In genomic region chr1:161140755-161141400, GRCh38 we compare ENCODE assay signal across 24 cellular contexts. TPM values are rescaled to one million over a fixed set of nuclear protein-coding genes. Genes with fewer than 3 reads are reported as not detected.
DNase-seq lines count a peak whose midpoint lies in the region; ATAC-seq, FAIRE-seq and TF ChIP-seq lines count a peak whose summit lies in the region.
"Had no signal": no experiment of that assay in that cellular context is flagged by ENCODE, and none has a peak within 500 bp of the region (broad histone marks: within the 10 kb centered on the region; RNA-seq: fewer than 3 reads in every experiment).

No MANE protein-coding gene starts in this region.

- H3K36me3 ChIP-seq in HEK293 (ENCODE audit: control insufficient read depth in 2 of 2, insufficient read depth in 1 of 2, low read length in 2 of 2) (peaks cover 0 to 4% of the 10 kb centered on the region in 2 experiments; a peak in 2 of 3 replicates), K562 (ENCODE audit: control insufficient read depth, insufficient read depth, low read length) (no peaks in the 10 kb centered on the region), osteoblast (ENCODE audit: insufficient read depth, low read length) (no peaks in the 10 kb centered on the region), spleen (peaks cover 0 to 3% (median 0%) of the 10 kb centered on the region in 6 donors)

- H3K4me3 ChIP-seq in HEK293 (ENCODE audit: low read depth, low read length): no peak overlapping the region
- no peak overlapping the region for H3K4me3 ChIP-seq in K562
- H3K4me3 ChIP-seq in osteoblast (ENCODE audit: insufficient read depth, low read length): no peak overlapping the region
- no peak overlapping the region for H3K4me3 ChIP-seq in spleen
- H3K4me3 ChIP-seq: BLaER1 treated with 17β-estradiol and CSF1 and Interleukin-3, amounts not matched to agents 10 nM and 100 nM had no signal

- TF ChIP-seq POLR2A in K562 (conservative IDR thresholded peaks at IDR 0.05) (no peak), spleen (IDR thresholded peaks at IDR 0.05) (no peak)

- H3K9me3 ChIP-seq in HEK293 (ENCODE audit: control insufficient read depth, insufficient read depth, low read depth, low read length) (no peaks in the 10 kb centered on the region), K562 (replicated peaks; ENCODE audit: control insufficient read depth, insufficient read depth, low read depth, low read length) (no peaks in the 10 kb centered on the region), osteoblast (ENCODE audit: low read depth, low read length) (no peaks in the 10 kb centered on the region), spleen (no peaks in the 10 kb centered on the region)
- H3K9me3 ChIP-seq: BLaER1 treated with 17β-estradiol and CSF1 and Interleukin-3, amounts not matched to agents 10 nM and 100 nM; Caco-2 had no signal

- H3K9ac ChIP-seq in K562 (ENCODE audit: insufficient read depth in 1 of 2, low read depth in 2 of 2, low read length in 2 of 2): no peak overlapping the region; a peak in 1 of 4 replicates
- H3K9ac ChIP-seq: BLaER1 treated with 17β-estradiol and CSF1 and Interleukin-3, amounts not matched to agents 10 nM and 100 nM had no signal

- no peak for TF ChIP-seq RAD21 in K562 (CRISPR knock-in tag; conservative IDR thresholded peaks at IDR 0.05 in 1 of 2, IDR thresholded peaks at IDR 0.05 in 1 of 2)

- FAIRE-seq in K562 (lab: Jason Lieb, UNC): no peak
- FAIRE-seq: A204.1, D721Med, G401.6, GM12891, GM19239 had no signal

- no peak for TF ChIP-seq EP300 in K562 (IDR thresholded peaks at IDR 0.05; ENCODE audit: low read length)

- ATAC-seq in K562: no peak
- ATAC-seq in activated CD8-positive, alpha-beta memory T cell treated with anti-CD3 and anti-CD28 coated beads, Interleukin-2, amount 10 ng/mL, durations not matched to agents 7 days and 5 days: no peak
- ATAC-seq: CD8-positive, alpha-beta T cell had no signal

- H3K27ac ChIP-seq in HEK293 (ENCODE audit: extremely low read depth, low read depth, low read length): no peak overlapping the region
- no peak overlapping the region for H3K27ac ChIP-seq in K562 (ENCODE audit: extremely low read depth, low read depth, low read length)
- no peak overlapping the region for H3K27ac ChIP-seq in osteoblast (ENCODE audit: low read depth, low read length)
- H3K27ac ChIP-seq in spleen: no peak overlapping the region
- H3K27ac ChIP-seq: BLaER1 treated with 17β-estradiol and CSF1 and Interleukin-3, amounts not matched to agents 10 nM and 100 nM; C4-2B had no signal

- in situ Hi-C loops in K562 (cut with MboI): no loop called here

- no peaks in the 10 kb centered on the region for H3K9me1 ChIP-seq in K562 (ENCODE audit: control insufficient read depth, insufficient read depth, low read length)

- H3K27me3 ChIP-seq in K562 (ENCODE audit: control insufficient read depth in 2 of 2, insufficient read depth in 2 of 2, low read length in 2 of 2): no peaks in the 10 kb centered on the region
- no peaks in the 10 kb centered on the region for H3K27me3 ChIP-seq in osteoblast (ENCODE audit: insufficient read depth, low read length)
- no peaks in the 10 kb centered on the region for H3K27me3 ChIP-seq in spleen (replicated peaks in 1 of 7)
- H3K27me3 ChIP-seq: BLaER1 treated with 17β-estradiol and CSF1 and Interleukin-3, amounts not matched to agents 10 nM and 100 nM had no signal

- CTCF ChIA-PET in HEK293 (lab: Yijun Ruan, JAX): interaction anchor here (0.6 to 1.1 kb wide), 5 partner anchors 14 to 249 kb away, joined by 3 to 4 read pairs (median 3); partner anchors contain the start of genes NIT1 and PFDN2
- CTCF ChIA-PET in K562 (lab: Yijun Ruan, JAX; ENCODE audit: low intra/inter-chr PET ratio): interaction anchor here (2.1 kb wide), 1 partner anchor 144 kb away, joined by 8 read pairs; no protein-coding TSS in a partner anchor
- CTCF ChIA-PET in activated CD8-positive, alpha-beta memory T cell treated with anti-CD3 and anti-CD28 coated beads, Interleukin-2, amount 10 ng/mL, durations not matched to agents 7 days and 5 days (lab: Charles Lee): interaction anchor here (0.8 to 2.6 kb wide), 13 partner anchors 8 to 305 kb away, joined by 3 to 8 read pairs (median 3); partner anchors contain the start of genes DEDD, NIT1, PFDN2 and UFC1

- no TSS peak for BruUV-seq in K562 (replicated peaks; lab: Mats Ljungman, UMichigan)

- POLR2A ChIA-PET in HEK293 (lab: Yijun Ruan, JAX): interaction anchor here (1.6 to 1.9 kb wide), 2 partner anchors 8 to 13 kb away, joined by 8 to 12 read pairs; partner anchors contain the start of genes DEDD and UFC1
- POLR2A ChIA-PET in K562 (lab: Yijun Ruan, JAX): interaction anchor here (0.7 to 1.5 kb wide), 3 partner anchors 8 to 218 kb away, joined by 3 to 5 read pairs (median 3); partner anchors contain the start of gene UFC1

- no peak overlapping the region for H2AFZ ChIP-seq in K562 (ENCODE audit: low read depth, low read length)
- no peak overlapping the region for H2AFZ ChIP-seq in osteoblast (ENCODE audit: low read length)

- H3K27me3 Mint-ChIP-seq in activated CD8-positive, alpha-beta memory T cell treated with anti-CD3 and anti-CD28 coated beads, Interleukin-2, amount 10 ng/mL, durations not matched to agents 7 days and 5 days: no peaks in the 10 kb centered on the region
- no peaks in the 10 kb centered on the region for H3K27me3 Mint-ChIP-seq in activated T-helper 2 cell treated with anti-CD3 and anti-CD28 coated beads, Interferon-gamma antibody, Interleukin-2, Interleukin-4, amounts not matched to agents 10 μg/mL and 5 μg/mL and 100 μg/mL, durations not matched to agents 14 hours and 24 hours and 36 hours (ENCODE audit: low read depth)
- H3K27me3 Mint-ChIP-seq: B cell; CD4-positive, alpha-beta T cell had no signal

- H3K4me2 ChIP-seq in K562 (ENCODE audit: insufficient read depth, low read length) (no peak overlapping the region), osteoblast (ENCODE audit: insufficient read depth, low read length) (no peak overlapping the region)
- H3K4me2 ChIP-seq: BLaER1 treated with 17β-estradiol and CSF1 and Interleukin-3, amounts not matched to agents 10 nM and 100 nM had no signal

- no peaks in the 10 kb centered on the region for H3K9me3 Mint-ChIP-seq in activated CD8-positive, alpha-beta memory T cell treated with anti-CD3 and anti-CD28 coated beads, Interleukin-2, amount 10 ng/mL, durations not matched to agents 7 days and 5 days (ENCODE audit: low read depth)
- H3K9me3 Mint-ChIP-seq in activated T-helper 2 cell treated with anti-CD3 and anti-CD28 coated beads, Interferon-gamma antibody, Interleukin-2, Interleukin-4, amounts not matched to agents 10 μg/mL and 5 μg/mL and 100 μg/mL, durations not matched to agents 14 hours and 24 hours and 36 hours: no peaks in the 10 kb centered on the region
- H3K9me3 Mint-ChIP-seq: CD4-positive, alpha-beta T cell; CD8-positive, alpha-beta T cell had no signal

- no peaks in the 10 kb centered on the region for H3K79me2 ChIP-seq in K562 (ENCODE audit: control insufficient read depth, insufficient read depth, low read length)
- H3K79me2 ChIP-seq in osteoblast (ENCODE audit: insufficient read depth, low read length): no peaks in the 10 kb centered on the region

- H4K20me1 ChIP-seq in K562 (replicated peaks; ENCODE audit: control insufficient read depth, insufficient read depth, low read length) (no peaks in the 10 kb centered on the region), osteoblast (ENCODE audit: insufficient read depth, low read length) (no peaks in the 10 kb centered on the region)

- H3K4me1 Mint-ChIP-seq in activated CD8-positive, alpha-beta memory T cell treated with anti-CD3 and anti-CD28 coated beads, Interleukin-2, amount 10 ng/mL, durations not matched to agents 7 days and 5 days: no peaks in the 10 kb centered on the region
- peaks cover 3% of the 10 kb centered on the region for H3K4me1 Mint-ChIP-seq in activated T-helper 2 cell treated with anti-CD3 and anti-CD28 coated beads, Interferon-gamma antibody, Interleukin-2, Interleukin-4, amounts not matched to agents 10 μg/mL and 5 μg/mL and 100 μg/mL, durations not matched to agents 14 hours and 24 hours and 36 hours (ENCODE audit: low read depth)

- H3K27ac Mint-ChIP-seq in activated CD8-positive, alpha-beta memory T cell treated with anti-CD3 and anti-CD28 coated beads, Interleukin-2, amount 10 ng/mL, durations not matched to agents 7 days and 5 days: no peak overlapping the region
- H3K27ac Mint-ChIP-seq in activated T-helper 2 cell treated with anti-CD3 and anti-CD28 coated beads, Interferon-gamma antibody, Interleukin-2, Interleukin-4, amounts not matched to agents 10 μg/mL and 5 μg/mL and 100 μg/mL, durations not matched to agents 14 hours and 24 hours and 36 hours: no peak overlapping the region
- H3K27ac Mint-ChIP-seq: B cell; CD4-positive, alpha-beta T cell; CD8-positive, alpha-beta T cell had no signal

- H3K36me3 Mint-ChIP-seq in activated CD8-positive, alpha-beta memory T cell treated with anti-CD3 and anti-CD28 coated beads, Interleukin-2, amount 10 ng/mL, durations not matched to agents 7 days and 5 days: peaks cover 1% of the 10 kb centered on the region
- H3K36me3 Mint-ChIP-seq in activated T-helper 2 cell treated with anti-CD3 and anti-CD28 coated beads, Interferon-gamma antibody, Interleukin-2, Interleukin-4, amounts not matched to agents 10 μg/mL and 5 μg/mL and 100 μg/mL, durations not matched to agents 14 hours and 24 hours and 36 hours (ENCODE audit: low read depth): no peaks in the 10 kb centered on the region
- H3K36me3 Mint-ChIP-seq: CD8-positive, alpha-beta T cell had no signal

- H3K4me3 Mint-ChIP-seq in activated CD8-positive, alpha-beta memory T cell treated with anti-CD3 and anti-CD28 coated beads, Interleukin-2, amount 10 ng/mL, durations not matched to agents 7 days and 5 days: no peak overlapping the region
- H3K4me3 Mint-ChIP-seq in activated T-helper 2 cell treated with anti-CD3 and anti-CD28 coated beads, Interferon-gamma antibody, Interleukin-2, Interleukin-4, amounts not matched to agents 10 μg/mL and 5 μg/mL and 100 μg/mL, durations not matched to agents 14 hours and 24 hours and 36 hours (ENCODE audit: low read depth): no peak overlapping the region
- H3K4me3 Mint-ChIP-seq: B cell; CD4-positive, alpha-beta T cell; CD8-positive, alpha-beta T cell had no signal

- intact Hi-C loops in K562 (cut with micrococcal nuclease) (no loop called here), spleen (cut with DNase I; ENCODE audit: low total_unique reads) (no loop called here)
- intact Hi-C loops in activated T-helper 2 cell treated with anti-CD3 and anti-CD28 coated beads, Interferon-gamma antibody, Interleukin-2, Interleukin-4, amounts not matched to agents 10 μg/mL and 5 μg/mL and 100 μg/mL, durations not matched to agents 14 hours and 24 hours and 36 hours (cut with micrococcal nuclease): no loop called here

- DNase-seq in K562 (ENCODE audit: extremely low read depth in 1 of 4, low spot score in 3 of 4) (no peak), osteoblast (ENCODE audit: insufficient read length, low spot score, missing footprints) (peak; percentile 36), spleen (peak; percentile 64), HK-2 (ENCODE audit: unreplicated experiment) (no peak), hypothalamus (lab: John Stamatoyannopoulos, UW) (no peak)
- DNase-seq in activated CD8-positive, alpha-beta memory T cell treated with anti-CD3 and anti-CD28 coated beads, Interleukin-2, amount 10 ng/mL, durations not matched to agents 7 days and 5 days: no peak
- DNase-seq in activated T-helper 2 cell treated with anti-CD3 and anti-CD28 coated beads, Interferon-gamma antibody, Interleukin-2, Interleukin-4, amounts not matched to agents 10 μg/mL and 5 μg/mL and 100 μg/mL, durations not matched to agents 14 hours and 24 hours and 36 hours (ENCODE audit: low spot score): no peak
- DNase-seq: 8988T; AML-193; Caco-2; Calu3; CD4-positive, alpha-beta T cell; CD8-positive, alpha-beta T cell; DMS79 treated with DMSO at 0.1 percent for 48 hours; GF-D8 had no signal

- H3K4me1 ChIP-seq in HEK293 (ENCODE audit: control insufficient read depth, insufficient read depth, low read length): no peaks in the 10 kb centered on the region
- peaks cover 0 to 4% of the 10 kb centered on the region in 2 experiments; a peak in 3 of 5 replicates for H3K4me1 ChIP-seq in K562 (replicated peaks in 1 of 2; ENCODE audit: control insufficient read depth in 2 of 2, insufficient read depth in 2 of 2, low read length in 2 of 2)
- no peaks in the 10 kb centered on the region for H3K4me1 ChIP-seq in osteoblast (ENCODE audit: insufficient read depth, low read length)
- peaks cover 0 to 42% (median 6%) of the 10 kb centered on the region in 6 donors for H3K4me1 ChIP-seq in spleen
- H3K4me1 ChIP-seq: Caco-2 had no signal

- WGBS in K562 (ENCODE audit: insufficient coverage, low coverage, missing lambda C conversion rate): 89% methylated on average over 29 of the region's 29 CpGs
- WGBS in spleen, 5 donors: 95 to 97% (median 95%) methylated on average over 29 of the region's 29 CpGs

- no peak for TF ChIP-seq CTCF in HEK293 (tag by site-specific recombination; IDR thresholded peaks at IDR 0.05)
- TF ChIP-seq CTCF in K562 (IDR thresholded peaks at IDR 0.05 in 2 of 3, conservative IDR thresholded peaks at IDR 0.05 in 1 of 3; ENCODE audit: insufficient read depth in 2 of 3, low read depth in 1 of 3, low read length in 3 of 3): no peak
- TF ChIP-seq CTCF in osteoblast (IDR thresholded peaks at IDR 0.05; ENCODE audit: extremely low read depth, low read depth, low read length): no peak
- TF ChIP-seq CTCF in spleen (IDR thresholded peaks at IDR 0.05 in 8 of 11, conservative IDR thresholded peaks at IDR 0.05 in 3 of 11): no peak

RNA-seq across cellular contexts. Expression of gene DEDD, which starts 8.4 kb away (rescaled TPM):
- total RNA-seq in K562 (2011; cell fraction: chromatin; rRNA removed; ENCODE audit: low replicate concordance): 15.2 and 18.5 TPM in 2 replicates
- total RNA-seq in K562 (2011; cell fraction: nucleolus; rRNA removed): 11.6 and 11.8 TPM in 2 replicates
- 15.0 and 20.0 TPM in 2 replicates for total RNA-seq in K562 (2011; cell fraction: nucleoplasm; rRNA removed)
- total RNA-seq in K562 (2014; rRNA removed): 15.6 and 19.1 TPM in 2 replicates
- 11.6 and 12.0 TPM in 2 replicates for total RNA-seq in K562 (2014; rRNA removed; fragmentation: Illumina TruSeq; extraction: Trizol)
- 11.6 and 13.4 TPM in 2 replicates for total RNA-seq in K562 (2015; rRNA removed; fragmentation: Illumina TruSeq; extraction: Trizol)
- 26.3 and 29.0 TPM in 2 replicates for total RNA-seq in K562 (2021)
- polyA plus RNA-seq in K562 (2011; rRNA removed): 16.0 and 24.4 TPM in 2 replicates
- polyA plus RNA-seq in K562 (2011; cell fraction: cytosol; rRNA removed): 38.4 and 56.4 TPM in 2 replicates
- polyA plus RNA-seq in K562 (2011; cell fraction: nucleus; rRNA removed): 27.9 and 37.6 TPM in 2 replicates
- polyA plus RNA-seq in K562 (2012): 27.7 and 29.6 TPM in 2 replicates
- polyA plus RNA-seq in K562 (2014; fragmentation: Illumina TruSeq; extraction: Trizol): 31.4 and 35.0 TPM in 2 replicates
- 10 to 100 TPM; 31.6 to 41.0 TPM for polyA plus RNA-seq in K562 (2014; fragmentation: Nextera tagmentation; extraction: Ambion mirVana)
- polyA plus RNA-seq in K562 (2014; rRNA removed): 16.7 and 16.8 TPM in 2 replicates
- 26.2 and 47.1 TPM in 2 replicates for polyA minus RNA-seq in K562 (2011; rRNA and poly(A)+ RNA removed)
- 10.9 and 16.7 TPM in 2 replicates for polyA minus RNA-seq in K562 (2011; cell fraction: cytosol; rRNA and poly(A)+ RNA removed)
- polyA minus RNA-seq in K562 (2011; cell fraction: nucleus; rRNA and poly(A)+ RNA removed): 5.1 and 6.2 TPM in 2 replicates
- 36.6 and 41.0 TPM in 2 replicates for total RNA-seq in osteoblast
- 10 to 100 TPM; 28.7 to 49.1 (median 38.2) TPM for total RNA-seq in spleen
- 10 to 100 TPM; 15.9 to 18.5 (median 17.7) TPM for polyA plus RNA-seq in spleen
- 10 to 100 TPM; 37.1 to 40.6 TPM for total RNA-seq in activated CD8-positive, alpha-beta memory T cell treated with anti-CD3 and anti-CD28 coated beads, Interleukin-2, amount 10 ng/mL, durations not matched to agents 7 days and 5 days
- 37.5 and 40.3 TPM in 2 replicates for total RNA-seq in activated T-helper 2 cell treated with anti-CD3 and anti-CD28 coated beads, Interferon-gamma antibody, Interleukin-2, Interleukin-4, amounts not matched to agents 10 μg/mL and 5 μg/mL and 100 μg/mL, durations not matched to agents 14 hours and 24 hours and 36 hours

RNA-seq across cellular contexts. Expression of gene UFC1, which starts 12.9 kb away (rescaled TPM):
- 38.3 and 47.8 TPM in 2 replicates for total RNA-seq in K562 (2011; cell fraction: chromatin; rRNA removed; ENCODE audit: low replicate concordance)
- total RNA-seq in K562 (2011; cell fraction: nucleolus; rRNA removed): 27.1 and 28.9 TPM in 2 replicates
- total RNA-seq in K562 (2011; cell fraction: nucleoplasm; rRNA removed): 45.8 and 57.9 TPM in 2 replicates
- total RNA-seq in K562 (2014; rRNA removed): 97.1 and 112 TPM in 2 replicates
- total RNA-seq in K562 (2014; rRNA removed; fragmentation: Illumina TruSeq; extraction: Trizol): 151 TPM in 2 replicates
- total RNA-seq in K562 (2015; rRNA removed; fragmentation: Illumina TruSeq; extraction: Trizol): 165 and 167 TPM in 2 replicates
- total RNA-seq in K562 (2021): 92.8 and 94.2 TPM in 2 replicates
- 161 and 166 TPM in 2 replicates for polyA plus RNA-seq in K562 (2011; rRNA removed)
- polyA plus RNA-seq in K562 (2011; cell fraction: cytosol; rRNA removed): 91.4 and 190 TPM in 2 replicates
- polyA plus RNA-seq in K562 (2011; cell fraction: nucleus; rRNA removed): 39.8 and 76.0 TPM in 2 replicates
- 124 and 155 TPM in 2 replicates for polyA plus RNA-seq in K562 (2012)
- 167 and 190 TPM in 2 replicates for polyA plus RNA-seq in K562 (2014; fragmentation: Illumina TruSeq; extraction: Trizol)
- polyA plus RNA-seq in K562 (2014; fragmentation: Nextera tagmentation; extraction: Ambion mirVana): 100 to 1,000 TPM; 213 to 220 TPM
- polyA plus RNA-seq in K562 (2014; rRNA removed): 113 and 143 TPM in 2 replicates
- polyA minus RNA-seq in K562 (2011; rRNA and poly(A)+ RNA removed): 154 and 155 TPM in 2 replicates
- 56.1 and 62.8 TPM in 2 replicates for polyA minus RNA-seq in K562 (2011; cell fraction: cytosol; rRNA and poly(A)+ RNA removed)
- polyA minus RNA-seq in K562 (2011; cell fraction: nucleus; rRNA and poly(A)+ RNA removed): 16.7 and 35.9 TPM in 2 replicates
- total RNA-seq in osteoblast: 87.5 and 95.2 TPM in 2 replicates
- 10 to 100 TPM; 62.8 to 76.3 (median 71.2) TPM for total RNA-seq in spleen
- polyA plus RNA-seq in spleen: 100 to 1,000 TPM; 114 to 130 (median 119) TPM
- total RNA-seq in activated CD8-positive, alpha-beta memory T cell treated with anti-CD3 and anti-CD28 coated beads, Interleukin-2, amount 10 ng/mL, durations not matched to agents 7 days and 5 days: 10 to 100 TPM; 90.7 to 98.4 TPM
- total RNA-seq in activated T-helper 2 cell treated with anti-CD3 and anti-CD28 coated beads, Interferon-gamma antibody, Interleukin-2, Interleukin-4, amounts not matched to agents 10 μg/mL and 5 μg/mL and 100 μg/mL, durations not matched to agents 14 hours and 24 hours and 36 hours: 91.5 and 91.8 TPM in 2 replicates

RNA-seq across cellular contexts. Expression of gene USP21, which starts 18.4 kb away (rescaled TPM):
- total RNA-seq in K562 (2011; cell fraction: chromatin; rRNA removed; ENCODE audit: low replicate concordance): 83.0 and 141 TPM in 2 replicates
- 82.2 and 86.2 TPM in 2 replicates for total RNA-seq in K562 (2011; cell fraction: nucleolus; rRNA removed)
- total RNA-seq in K562 (2011; cell fraction: nucleoplasm; rRNA removed): 77.2 and 80.0 TPM in 2 replicates
- total RNA-seq in K562 (2014; rRNA removed): 21.6 and 25.7 TPM in 2 replicates
- 4.9 and 5.1 TPM in 2 replicates for total RNA-seq in K562 (2014; rRNA removed; fragmentation: Illumina TruSeq; extraction: Trizol)
- 7.2 and 9.5 TPM in 2 replicates for total RNA-seq in K562 (2015; rRNA removed; fragmentation: Illumina TruSeq; extraction: Trizol)
- 41.7 and 42.7 TPM in 2 replicates for total RNA-seq in K562 (2021)
- 22.9 and 38.9 TPM in 2 replicates for polyA plus RNA-seq in K562 (2011; rRNA removed)
- polyA plus RNA-seq in K562 (2011; cell fraction: cytosol; rRNA removed): 42.3 and 59.0 TPM in 2 replicates
- 238 and 248 TPM in 2 replicates for polyA plus RNA-seq in K562 (2011; cell fraction: nucleus; rRNA removed)
- 26.7 and 40.5 TPM in 2 replicates for polyA plus RNA-seq in K562 (2012)
- polyA plus RNA-seq in K562 (2014; fragmentation: Illumina TruSeq; extraction: Trizol): 44.9 and 52.4 TPM in 2 replicates
- polyA plus RNA-seq in K562 (2014; fragmentation: Nextera tagmentation; extraction: Ambion mirVana): 10 to 100 TPM; 14.7 to 14.8 TPM
- 35.4 and 39.3 TPM in 2 replicates for polyA plus RNA-seq in K562 (2014; rRNA removed)
- polyA minus RNA-seq in K562 (2011; rRNA and poly(A)+ RNA removed): 13.3 and 16.3 TPM in 2 replicates
- 15.9 and 25.0 TPM in 2 replicates for polyA minus RNA-seq in K562 (2011; cell fraction: cytosol; rRNA and poly(A)+ RNA removed)
- 42.5 and 75.6 TPM in 2 replicates for polyA minus RNA-seq in K562 (2011; cell fraction: nucleus; rRNA and poly(A)+ RNA removed)
- 8.0 and 9.1 TPM in 2 replicates for total RNA-seq in osteoblast
- total RNA-seq in spleen: 10 to 100 TPM; 25.3 to 33.0 (median 29.4) TPM
- polyA plus RNA-seq in spleen: 10 to 100 TPM; 17.9 to 26.1 (median 24.4) TPM
- 10 to 100 TPM; 36.0 to 40.8 TPM for total RNA-seq in activated CD8-positive, alpha-beta memory T cell treated with anti-CD3 and anti-CD28 coated beads, Interleukin-2, amount 10 ng/mL, durations not matched to agents 7 days and 5 days
- total RNA-seq in activated T-helper 2 cell treated with anti-CD3 and anti-CD28 coated beads, Interferon-gamma antibody, Interleukin-2, Interleukin-4, amounts not matched to agents 10 μg/mL and 5 μg/mL and 100 μg/mL, durations not matched to agents 14 hours and 24 hours and 36 hours: 31.9 and 33.0 TPM in 2 replicates

RNA-seq across cellular contexts. Expression of gene NIT1, which starts 23.0 kb away (rescaled TPM):
- 50.4 and 95.6 TPM in 2 replicates for total RNA-seq in K562 (2011; cell fraction: chromatin; rRNA removed; ENCODE audit: low replicate concordance)
- 57.4 and 67.9 TPM in 2 replicates for total RNA-seq in K562 (2011; cell fraction: nucleolus; rRNA removed)
- 49.4 and 62.0 TPM in 2 replicates for total RNA-seq in K562 (2011; cell fraction: nucleoplasm; rRNA removed)
- total RNA-seq in K562 (2014; rRNA removed): 23.1 and 29.3 TPM in 2 replicates
- 30.2 and 30.9 TPM in 2 replicates for total RNA-seq in K562 (2014; rRNA removed; fragmentation: Illumina TruSeq; extraction: Trizol)
- total RNA-seq in K562 (2015; rRNA removed; fragmentation: Illumina TruSeq; extraction: Trizol): 25.6 and 27.4 TPM in 2 replicates
- total RNA-seq in K562 (2021): 35.9 and 41.0 TPM in 2 replicates
- 18.4 and 25.1 TPM in 2 replicates for polyA plus RNA-seq in K562 (2011; rRNA removed)
- 26.0 and 39.0 TPM in 2 replicates for polyA plus RNA-seq in K562 (2011; cell fraction: cytosol; rRNA removed)
- polyA plus RNA-seq in K562 (2011; cell fraction: nucleus; rRNA removed): 90.2 and 129 TPM in 2 replicates
- polyA plus RNA-seq in K562 (2012): 33.6 and 64.4 TPM in 2 replicates
- 48.9 and 49.2 TPM in 2 replicates for polyA plus RNA-seq in K562 (2014; fragmentation: Illumina TruSeq; extraction: Trizol)
- polyA plus RNA-seq in K562 (2014; fragmentation: Nextera tagmentation; extraction: Ambion mirVana): 10 to 100 TPM; 69.8 to 76.0 TPM
- 33.7 and 35.5 TPM in 2 replicates for polyA plus RNA-seq in K562 (2014; rRNA removed)
- polyA minus RNA-seq in K562 (2011; rRNA and poly(A)+ RNA removed): 15.2 and 18.3 TPM in 2 replicates
- 9.4 and 14.5 TPM in 2 replicates for polyA minus RNA-seq in K562 (2011; cell fraction: cytosol; rRNA and poly(A)+ RNA removed)
- polyA minus RNA-seq in K562 (2011; cell fraction: nucleus; rRNA and poly(A)+ RNA removed): 27.5 and 36.8 TPM in 2 replicates
- total RNA-seq in osteoblast: 23.9 and 28.0 TPM in 2 replicates
- total RNA-seq in spleen: 10 to 100 TPM; 29.4 to 48.2 (median 43.6) TPM
- 10 to 100 TPM; 27.7 to 36.9 (median 31.5) TPM for polyA plus RNA-seq in spleen
- 10 to 100 TPM; 36.4 to 40.9 TPM for total RNA-seq in activated CD8-positive, alpha-beta memory T cell treated with anti-CD3 and anti-CD28 coated beads, Interleukin-2, amount 10 ng/mL, durations not matched to agents 7 days and 5 days
- total RNA-seq in activated T-helper 2 cell treated with anti-CD3 and anti-CD28 coated beads, Interferon-gamma antibody, Interleukin-2, Interleukin-4, amounts not matched to agents 10 μg/mL and 5 μg/mL and 100 μg/mL, durations not matched to agents 14 hours and 24 hours and 36 hours: 47.5 and 48.5 TPM in 2 replicates

RNA-seq across cellular contexts. Expression of gene PFDN2, which starts 23.0 kb away (rescaled TPM):
- 7.8 and 9.5 TPM in 2 replicates for total RNA-seq in K562 (2011; cell fraction: chromatin; rRNA removed; ENCODE audit: low replicate concordance)
- total RNA-seq in K562 (2011; cell fraction: nucleolus; rRNA removed): 11.7 and 12.6 TPM in 2 replicates
- 12.9 and 15.2 TPM in 2 replicates for total RNA-seq in K562 (2011; cell fraction: nucleoplasm; rRNA removed)
- total RNA-seq in K562 (2014; rRNA removed) (154 and 172 TPM in 2 replicates), K562 (2014; rRNA removed; fragmentation: Illumina TruSeq; extraction: Trizol) (101 and 120 TPM in 2 replicates), K562 (2015; rRNA removed; fragmentation: Illumina TruSeq; extraction: Trizol) (104 TPM in 2 replicates), K562 (2021) (142 and 144 TPM in 2 replicates), osteoblast (17.7 and 27.9 TPM in 2 replicates), spleen (10 to 100 TPM; 14.9 to 49.4 (median 38.5) TPM)
- polyA plus RNA-seq in K562 (2011; rRNA removed) (120 and 176 TPM in 2 replicates), K562 (2014; fragmentation: Illumina TruSeq; extraction: Trizol) (181 and 235 TPM in 2 replicates), K562 (2014; fragmentation: Nextera tagmentation; extraction: Ambion mirVana) (10 to 100 TPM; 50.2 to 77.1 TPM), K562 (2014; rRNA removed) (335 and 361 TPM in 2 replicates), spleen (100 to 1,000 TPM; 122 to 140 (median 133) TPM)
- polyA plus RNA-seq in K562 (2011; cell fraction: cytosol; rRNA removed): 84.9 and 146 TPM in 2 replicates
- polyA plus RNA-seq in K562 (2011; cell fraction: nucleus; rRNA removed): 22.6 and 36.2 TPM in 2 replicates
- 171 and 265 TPM in 2 replicates for polyA plus RNA-seq in K562 (2012)
- polyA minus RNA-seq in K562 (2011; rRNA and poly(A)+ RNA removed): 107 and 130 TPM in 2 replicates
- polyA minus RNA-seq in K562 (2011; cell fraction: cytosol; rRNA and poly(A)+ RNA removed): 25.7 and 27.9 TPM in 2 replicates
- polyA minus RNA-seq in K562 (2011; cell fraction: nucleus; rRNA and poly(A)+ RNA removed): 4.8 and 15.6 TPM in 2 replicates
- 10 to 100 TPM; 82.8 to 98.5 TPM for total RNA-seq in activated CD8-positive, alpha-beta memory T cell treated with anti-CD3 and anti-CD28 coated beads, Interleukin-2, amount 10 ng/mL, durations not matched to agents 7 days and 5 days
- 138 and 139 TPM in 2 replicates for total RNA-seq in activated T-helper 2 cell treated with anti-CD3 and anti-CD28 coated beads, Interferon-gamma antibody, Interleukin-2, Interleukin-4, amounts not matched to agents 10 μg/mL and 5 μg/mL and 100 μg/mL, durations not matched to agents 14 hours and 24 hours and 36 hours

Comparison
In these comparisons a context has a peak if more than half of its experiments do, and no peak if none do; other contexts are left out.
1. DNase-seq: peak in osteoblast (single experiment) and spleen (single experiment); none in K562 (0 of 4), HK-2 (single experiment), hypothalamus (0 of 51), activated CD8-positive, alpha-beta memory T cell treated with anti-CD3 and anti-CD28 coated beads, Interleukin-2, amount 10 ng/mL, durations not matched to agents 7 days and 5 days (single experiment) and activated T-helper 2 cell treated with anti-CD3 and anti-CD28 coated beads, Interferon-gamma antibody, Interleukin-2, Interleukin-4, amounts not matched to agents 10 μg/mL and 5 μg/mL and 100 μg/mL, durations not matched to agents 14 hours and 24 hours and 36 hours (single experiment).